Comparison of ENCODE assay signal across 14 cellular contexts in the genomic region with DNA sequence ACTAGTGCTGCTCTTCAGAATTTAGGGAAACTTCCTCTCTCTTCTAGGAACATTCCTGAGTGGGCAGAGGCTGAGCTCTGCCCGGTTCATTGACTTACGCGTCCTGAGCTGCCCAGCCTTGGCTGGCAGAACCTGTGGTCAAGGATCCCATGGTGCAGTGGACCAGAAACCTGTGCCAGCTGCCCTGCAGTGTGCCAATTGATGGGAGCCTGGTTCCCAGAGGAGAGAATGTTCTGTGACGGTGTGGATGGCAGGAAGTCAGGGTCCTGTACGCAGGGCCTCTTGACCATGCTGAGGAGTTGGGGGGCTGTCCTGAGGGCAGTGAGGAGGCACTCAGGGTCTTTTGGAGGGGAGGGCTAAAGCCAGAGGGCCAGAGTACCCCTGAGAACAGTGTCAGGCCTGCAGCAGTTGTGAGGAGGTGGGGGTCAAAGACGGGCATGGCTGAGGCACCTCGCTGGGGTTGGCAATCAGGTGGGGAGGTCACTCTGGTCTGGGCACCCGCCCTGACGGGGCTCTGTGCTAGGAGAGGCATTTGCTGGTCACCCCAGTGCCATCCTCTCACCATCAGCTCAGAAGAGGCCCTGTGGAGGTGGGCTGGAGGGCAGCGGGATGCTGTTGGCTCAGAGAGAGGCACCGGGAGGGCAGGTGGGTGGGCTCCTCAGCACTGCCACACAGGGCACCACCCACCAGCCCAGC.
DNase-seq lines count a peak whose midpoint lies in the region; ATAC-seq and TF ChIP-seq lines count a peak whose summit lies in the region.
"Had no signal": no experiment of that assay in that cellular context is flagged by ENCODE, and none has a peak within 500 bp of the region (broad histone marks: within the 10 kb centered on the region; RNA-seq: fewer than 3 reads in every experiment).

No MANE protein-coding gene starts in this region.

- TF ChIP-seq EP300 in sigmoid colon (IDR thresholded peaks at IDR 0.05), result no peak

- peak; percentile 2 for DNase-seq in WERI-Rb-1
- DNase-seq in dorsolateral prefrontal cortex, result peak in 6 of 10 donors; percentile 0 to 32 (median 16)
- peak; percentile 37 for DNase-seq in left lobe of liver (ENCODE audit: low spot score)
- DNase-seq in testis, result peak; percentile 4
- no peak for DNase-seq in foreskin fibroblast
- no peak for DNase-seq in sigmoid colon
- DNase-seq: cerebellar nuclear complex; hippocampal formation; KBM-7; midbrain; MV-4-11; NCI-H2029 treated with DMSO at 0.1 percent for 48 hours; stimulated activated CD4-positive, alpha-beta T cell treated with anti-CD3 and anti-CD28 coated beads, Interleukin-2, amount 100 ng/mL, for 48 hours had no signal

- H3K4me3 ChIP-seq in WERI-Rb-1 (ENCODE audit: low read depth, low read length) (no peak overlapping the region), dorsolateral prefrontal cortex (no peak overlapping the region), testis (no peak overlapping the region), foreskin fibroblast (ENCODE audit: low read depth in 1 of 2, low read length in 2 of 2) (no peak overlapping the region), sigmoid colon (no peak overlapping the region)

- no peak for TF ChIP-seq POLR2A in testis (IDR thresholded peaks at IDR 0.05)
- no peak for TF ChIP-seq POLR2A in sigmoid colon (IDR thresholded peaks at IDR 0.05)

- H3K27ac ChIP-seq in WERI-Rb-1, result no peak overlapping the region
- no peak overlapping the region for H3K27ac ChIP-seq in dorsolateral prefrontal cortex
- no peak overlapping the region for H3K27ac ChIP-seq in testis
- no peak overlapping the region for H3K27ac ChIP-seq in sigmoid colon

- 86 to 88% methylated on average over 8 to 11 of the region's 11 CpGs for WGBS in testis, 2 donors
- WGBS in sigmoid colon, 2 donors, result 58 to 65% methylated on average over 11 of the region's 11 CpGs

- TF ChIP-seq CTCF in WERI-Rb-1 (IDR thresholded peaks at IDR 0.05; ENCODE audit: low read depth, low read length) (no peak), dorsolateral prefrontal cortex (IDR thresholded peaks at IDR 0.05 in 54 of 56, conservative IDR thresholded peaks at IDR 0.05 in 2 of 56; ENCODE audit: low read depth in 1 of 56, partially characterized antibody in 56 of 56) (no peak), testis (IDR thresholded peaks at IDR 0.05) (no peak), foreskin fibroblast (IDR thresholded peaks at IDR 0.05; ENCODE audit: low read depth, low read length) (no peak), sigmoid colon (IDR thresholded peaks at IDR 0.05) (no peak)

- ATAC-seq in left lobe of liver (no peak), HG02798 (IDR thresholded peaks at IDR 0.05; ENCODE audit: poor library complexity, unreplicated experiment) (no peak)

- no peaks in the 10 kb centered on the region for H3K4me1 ChIP-seq in testis
- peaks cover 0 to 7% (median 6%) of the 10 kb centered on the region in 4 donors for H3K4me1 ChIP-seq in sigmoid colon

- no peaks in the 10 kb centered on the region for H3K27me3 ChIP-seq in WERI-Rb-1 (ENCODE audit: insufficient read depth, low read depth, severe bottlenecking)
- H3K27me3 ChIP-seq in dorsolateral prefrontal cortex, result no peaks in the 10 kb centered on the region
- H3K27me3 ChIP-seq in testis, result no peaks in the 10 kb centered on the region
- no peaks in the 10 kb centered on the region for H3K27me3 ChIP-seq in sigmoid colon

- H3K36me3 ChIP-seq in WERI-Rb-1, result no peaks in the 10 kb centered on the region
- H3K36me3 ChIP-seq in testis (ENCODE audit: low read depth, missing control alignments), result no peaks in the 10 kb centered on the region
- no peaks in the 10 kb centered on the region for H3K36me3 ChIP-seq in sigmoid colon

- intact Hi-C loops in dorsolateral prefrontal cortex (cut with DNase I) (no loop called here), testis (cut with DNase I; ENCODE audit: low total_unique reads) (no loop called here), sigmoid colon (cut with DNase I) (no loop called here)

- H3K9me3 ChIP-seq in WERI-Rb-1 (ENCODE audit: severe bottlenecking) (no peaks in the 10 kb centered on the region), testis (no peaks in the 10 kb centered on the region), sigmoid colon (no peaks in the 10 kb centered on the region)

Comparison
In these comparisons a context has a peak if more than half of its experiments do, and no peak if none do; other contexts are left out.
1. DNase-seq: peak in WERI-Rb-1 (single experiment), dorsolateral prefrontal cortex (6 of 10), left lobe of liver (single experiment) and testis (single experiment); none in foreskin fibroblast (0 of 2) and sigmoid colon (single experiment).